In genomic region chr7:138804618-138805017, GRCh38 we compare ENCODE assay signal across 11 cellular contexts. TPM values are rescaled to one million over a fixed set of nuclear protein-coding genes. Genes with fewer than 3 reads are reported as not detected.
"Had no signal": no experiment of that assay in that cellular context is flagged by ENCODE, and none has a peak within 500 bp of the region (broad histone marks: within the 10 kb centered on the region; RNA-seq: fewer than 3 reads in every experiment).

No MANE protein-coding gene starts in this region.

- H3K4me3 Mint-ChIP-seq: HFFc6, IgD-negative memory B cell had no signal

- ATAC-seq: HCT116, HepG2 had no signal

- H3K4me1 ChIP-seq: HAP-1 had no signal

- H3K4me1 Mint-ChIP-seq: IgD-negative memory B cell had no signal

- H3K9me3 Mint-ChIP-seq: HFFc6 had no signal

- H3K27ac ChIP-seq: GM23248, HL-60 had no signal

- H3K4me3 ChIP-seq: GM23248, HAP-1 had no signal

- H3K9me3 ChIP-seq: HAP-1 had no signal

- H3K36me3 Mint-ChIP-seq: IgD-negative memory B cell had no signal

- H3K27ac Mint-ChIP-seq: HFFc6, IgD-negative memory B cell had no signal

- H3K27me3 Mint-ChIP-seq: IgD-negative memory B cell had no signal

- H3K36me3 ChIP-seq: HAP-1 had no signal

- DNase-seq: GM23248, GOT3, H7, HFFc6 had no signal

RNA-seq across cellular contexts. Expression of gene TMEM213, which starts 6.8 kb away (rescaled TPM):
- total RNA-seq: GM23248, H4, H7, HepG2, HFFc6, HT1080 had no signal
